17 cellular contexts compared by ENCODE assay signal in the genomic region with DNA sequence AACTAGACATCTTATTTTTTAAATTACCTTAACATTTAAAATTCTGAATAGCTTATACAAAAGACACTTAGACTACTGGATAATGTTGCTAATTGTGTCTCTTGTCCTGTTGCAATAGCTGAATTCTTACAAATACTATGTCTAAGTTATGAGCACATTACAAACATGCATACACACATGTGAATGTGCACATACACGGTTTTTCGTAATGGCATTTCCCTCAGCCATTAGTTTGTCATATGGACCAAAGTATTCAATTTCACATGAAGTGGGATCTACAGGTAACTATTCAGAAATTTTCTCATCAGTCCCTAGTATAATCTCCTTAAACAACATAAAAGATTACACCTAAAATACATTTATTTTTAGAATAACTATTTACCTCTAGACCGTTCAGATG.
DNase-seq lines count a peak whose midpoint lies in the region; ATAC-seq and TF ChIP-seq lines count a peak whose summit lies in the region.
"Had no signal": no experiment of that assay in that cellular context is flagged by ENCODE, and none has a peak within 500 bp of the region (broad histone marks: within the 10 kb centered on the region; RNA-seq: fewer than 3 reads in every experiment).

No MANE protein-coding gene starts in this region.

- H3K36me3 Mint-ChIP-seq in Caco-2 (ENCODE audit: insufficient read depth, unreplicated experiment) = no peaks in the 10 kb centered on the region
- no peaks in the 10 kb centered on the region for H3K36me3 Mint-ChIP-seq in activated naive CD8-positive, alpha-beta T cell treated with anti-CD3 and anti-CD28 coated beads for 36 hours
- H3K36me3 Mint-ChIP-seq: activated naive CD4-positive, alpha-beta T cell treated with anti-CD3 and anti-CD28 coated beads, Interleukin-2, amount 50 U/mL, for 72 hours; naive thymus-derived CD8-positive, alpha-beta T cell had no signal

- H3K27ac ChIP-seq in gastrocnemius medialis (peak overlapping the region; percentile 53 to 62 (median 62)), gastroesophageal sphincter (peak overlapping the region in 2 of 4 donors; percentile 64 to 70)
- H3K27ac ChIP-seq: foreskin keratinocyte, HL-60, KMS-11 had no signal

- no peak overlapping the region for H3K4me3 ChIP-seq in Caco-2 (ENCODE audit: low read depth, low read length)
- peak overlapping the region; percentile 39 for H3K4me3 ChIP-seq in adipocyte (ENCODE audit: low read length)
- H3K4me3 ChIP-seq in fibroblast of pulmonary artery (replicated peaks; ENCODE audit: low read depth, low read length) = no peak overlapping the region
- H3K4me3 ChIP-seq in gastrocnemius medialis = no peak overlapping the region
- H3K4me3 ChIP-seq in gastroesophageal sphincter = no peak overlapping the region

- BruUV-seq in Caco-2 (replicated peaks; lab: Mats Ljungman, UMichigan) = TSS peak; percentile 83

- no peak for TF ChIP-seq POLR2A in gastrocnemius medialis (IDR thresholded peaks at IDR 0.05)
- no peak for TF ChIP-seq POLR2A in gastroesophageal sphincter (IDR thresholded peaks at IDR 0.05)

- no peak overlapping the region for H3K4me3 Mint-ChIP-seq in Caco-2 (ENCODE audit: unreplicated experiment)
- H3K4me3 Mint-ChIP-seq in activated naive CD8-positive, alpha-beta T cell treated with anti-CD3 and anti-CD28 coated beads for 36 hours = no peak overlapping the region
- H3K4me3 Mint-ChIP-seq: naive thymus-derived CD8-positive, alpha-beta T cell had no signal

- H3K9me3 ChIP-seq in Caco-2 (no peaks in the 10 kb centered on the region), adipocyte (ENCODE audit: control insufficient read depth, low read length) (no peaks in the 10 kb centered on the region), gastrocnemius medialis (no peaks in the 10 kb centered on the region), gastroesophageal sphincter (no peaks in the 10 kb centered on the region)

- ATAC-seq in gastrocnemius medialis (no peak), gastroesophageal sphincter (no peak), GM19455 (IDR thresholded peaks at IDR 0.05; ENCODE audit: unreplicated experiment) (no peak)
- ATAC-seq: activated CD4-positive, CD25-positive, alpha-beta regulatory T cell treated with anti-CD3 and anti-CD28 coated beads, Interleukin-2, amount 50 U/mL, for 24 hours; activated naive CD4-positive, alpha-beta T cell treated with anti-CD3 and anti-CD28 coated beads, Interleukin-2, amount 50 U/mL, for 72 hours; naive thymus-derived CD8-positive, alpha-beta T cell had no signal

- peaks cover 16% of the 10 kb centered on the region for H3K4me1 Mint-ChIP-seq in Caco-2 (ENCODE audit: low read depth, unreplicated experiment)
- H3K4me1 Mint-ChIP-seq in activated naive CD8-positive, alpha-beta T cell treated with anti-CD3 and anti-CD28 coated beads for 36 hours = peaks cover 4% of the 10 kb centered on the region
- H3K4me1 Mint-ChIP-seq: naive thymus-derived CD8-positive, alpha-beta T cell had no signal

- H3K27ac Mint-ChIP-seq in Caco-2 (ENCODE audit: unreplicated experiment) = peak overlapping the region; percentile 97
- no peak overlapping the region for H3K27ac Mint-ChIP-seq in activated naive CD8-positive, alpha-beta T cell treated with anti-CD3 and anti-CD28 coated beads for 36 hours
- H3K27ac Mint-ChIP-seq: activated naive CD4-positive, alpha-beta T cell treated with anti-CD3 and anti-CD28 coated beads, Interleukin-2, amount 50 U/mL, for 72 hours; naive thymus-derived CD8-positive, alpha-beta T cell had no signal

- H3K27me3 ChIP-seq in Caco-2 (replicated peaks; ENCODE audit: control insufficient read depth, insufficient read depth, low read length) (no peaks in the 10 kb centered on the region), adipocyte (replicated peaks; ENCODE audit: control insufficient read depth, insufficient read depth, low read length) (no peaks in the 10 kb centered on the region), gastrocnemius medialis (no peaks in the 10 kb centered on the region), gastroesophageal sphincter (no peaks in the 10 kb centered on the region)
- H3K27me3 ChIP-seq: foreskin keratinocyte had no signal

- TF ChIP-seq EP300 in gastroesophageal sphincter (IDR thresholded peaks at IDR 0.05) = no peak

- WGBS in gastroesophageal sphincter (ENCODE audit: low coverage in 1 of 2), 2 donors = 71 to 81% methylated on average over 3 of the region's 3 CpGs

- POLR2A ChIA-PET in Caco-2 (lab: Charles Lee) = no interaction called here

- H3K36me3 ChIP-seq in Caco-2 (ENCODE audit: control insufficient read depth, insufficient read depth, low read length) (no peaks in the 10 kb centered on the region), adipocyte (ENCODE audit: control insufficient read depth, insufficient read depth, low read length, severe bottlenecking) (no peaks in the 10 kb centered on the region), gastrocnemius medialis (no peaks in the 10 kb centered on the region), gastroesophageal sphincter (no peaks in the 10 kb centered on the region)

- CTCF ChIA-PET in Caco-2 (lab: Charles Lee) = no interaction called here

- H3K4me1 ChIP-seq in Caco-2 (peaks cover 25% of the 10 kb centered on the region), adipocyte (ENCODE audit: control insufficient read depth, insufficient read depth, low read length) (peaks cover 24% of the 10 kb centered on the region), gastrocnemius medialis (peaks cover 0 to 5% of the 10 kb centered on the region in 2 donors), gastroesophageal sphincter (peaks cover 0 to 3% (median 0%) of the 10 kb centered on the region in 3 donors)

- TF ChIP-seq CTCF in Caco-2 (IDR thresholded peaks at IDR 0.05; ENCODE audit: insufficient read depth in 1 of 2, low read depth in 1 of 2, low read length in 1 of 2, severe bottlenecking in 1 of 2, unreplicated experiment in 1 of 2) (no peak), fibroblast of pulmonary artery (IDR thresholded peaks at IDR 0.05; ENCODE audit: low read length, missing control alignments) (no peak), gastrocnemius medialis (IDR thresholded peaks at IDR 0.05 in 4 of 5, conservative IDR thresholded peaks at IDR 0.05 in 1 of 5) (no peak), gastroesophageal sphincter (IDR thresholded peaks at IDR 0.05) (no peak)

- no peak for DNase-seq in Caco-2
- DNase-seq in adipocyte (ENCODE audit: low read depth) = peak; percentile 49
- peak; percentile 46 for DNase-seq in fibroblast of pulmonary artery (ENCODE audit: low read depth)
- no peak for DNase-seq in gastrocnemius medialis
- no peak for DNase-seq in activated naive CD8-positive, alpha-beta T cell treated with anti-CD3 and anti-CD28 coated beads for 36 hours
- DNase-seq in NCI-H774 (lab: John Stamatoyannopoulos, UW) = no peak
- DNase-seq: AML-193; cortex of kidney; naive thymus-derived CD8-positive, alpha-beta T cell; NCI-H526 had no signal

- in situ Hi-C loops in gastrocnemius medialis (cut with MboI; ENCODE audit: low sequenced_read_pairs in 4 of 4) = no loop called here

- intact Hi-C loops in Caco-2 (cut with micrococcal nuclease; ENCODE audit: unreplicated experiment) (loop anchor here (1.0 kb wide), 1 partner anchor 53 kb away; no protein-coding TSS in a partner anchor), gastrocnemius medialis (cut with DNase I; ENCODE audit: low total_unique reads) (no loop called here)

- H3K9me3 Mint-ChIP-seq in Caco-2 (ENCODE audit: unreplicated experiment) = no peaks in the 10 kb centered on the region
- H3K9me3 Mint-ChIP-seq in activated naive CD8-positive, alpha-beta T cell treated with anti-CD3 and anti-CD28 coated beads for 36 hours = no peaks in the 10 kb centered on the region

- H3K27me3 Mint-ChIP-seq in Caco-2 (ENCODE audit: insufficient read depth, unreplicated experiment) = no peaks in the 10 kb centered on the region
- peaks cover 19% of the 10 kb centered on the region for H3K27me3 Mint-ChIP-seq in activated naive CD8-positive, alpha-beta T cell treated with anti-CD3 and anti-CD28 coated beads for 36 hours

- H3K9ac ChIP-seq in adipocyte (ENCODE audit: low read length) = peak overlapping the region; percentile 73
- H3K9ac ChIP-seq: KMS-11 had no signal

Comparison
In these comparisons a context has a peak if more than half of its experiments do, and no peak if none do; other contexts are left out.
1. DNase-seq: peak in adipocyte (single experiment) and fibroblast of pulmonary artery (single experiment); none in Caco-2 (0 of 2), gastrocnemius medialis (0 of 2), activated naive CD8-positive, alpha-beta T cell treated with anti-CD3 and anti-CD28 coated beads for 36 hours (single experiment) and NCI-H774 (single experiment).